1 cellular context compared by ENCODE assay signal in the genomic region with DNA sequence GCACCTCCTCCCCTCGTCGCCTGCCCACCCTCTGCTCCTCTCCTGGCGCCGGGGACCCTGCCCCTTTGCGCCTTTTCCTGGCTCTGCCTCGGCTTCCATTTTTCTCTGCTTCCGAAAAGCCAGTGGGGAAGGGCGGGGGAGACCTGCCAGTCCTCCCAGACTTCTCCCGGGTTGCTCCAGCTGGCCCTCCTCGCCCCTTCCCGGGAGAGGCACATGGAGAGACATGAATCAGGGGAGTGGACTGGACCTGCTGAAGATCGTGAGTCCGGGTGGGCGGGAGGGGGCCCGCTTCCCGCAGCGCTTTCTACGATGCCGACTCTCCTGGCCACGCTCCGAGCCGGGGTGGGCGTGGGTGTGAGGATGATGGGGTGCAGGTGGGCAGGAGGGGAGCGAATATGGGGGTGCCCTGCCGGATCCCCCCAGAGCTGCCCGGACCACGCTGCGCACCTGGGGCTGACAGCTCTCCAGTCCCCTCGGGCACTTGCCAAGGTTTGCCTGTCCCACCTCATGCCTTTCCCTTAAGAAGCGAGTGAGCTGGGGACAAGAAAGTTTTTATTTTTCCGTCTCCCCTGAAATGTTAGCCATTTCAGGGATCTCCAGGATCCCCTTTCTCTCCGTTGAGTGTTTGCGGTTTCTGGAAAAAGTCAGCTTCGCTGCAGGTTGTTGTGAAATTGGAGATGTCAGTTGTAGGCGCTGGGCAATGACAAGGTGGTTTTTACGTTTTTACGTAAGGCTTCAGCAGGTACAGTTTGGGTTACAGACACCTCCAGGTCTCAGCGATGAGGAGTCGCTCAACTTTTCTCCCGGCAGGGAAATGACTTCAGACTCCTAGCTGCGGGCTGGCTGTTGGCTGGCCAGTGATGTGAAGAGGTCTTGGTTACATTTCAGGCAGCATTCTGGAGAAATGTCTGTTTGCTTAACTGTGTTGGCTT.
A peak's percentile ranks its signal among the peaks of the same experiment; 100 is the strongest.
TF ChIP-seq lines count a peak whose summit lies in the region.

No MANE protein-coding gene starts in this region.

TF ChIP-seq in HEK293, 187 proteins besides CTCF, POLR2A, EP300 and RAD21 (continued from another document and continues in another):
- TF ChIP-seq, protein P1, sequence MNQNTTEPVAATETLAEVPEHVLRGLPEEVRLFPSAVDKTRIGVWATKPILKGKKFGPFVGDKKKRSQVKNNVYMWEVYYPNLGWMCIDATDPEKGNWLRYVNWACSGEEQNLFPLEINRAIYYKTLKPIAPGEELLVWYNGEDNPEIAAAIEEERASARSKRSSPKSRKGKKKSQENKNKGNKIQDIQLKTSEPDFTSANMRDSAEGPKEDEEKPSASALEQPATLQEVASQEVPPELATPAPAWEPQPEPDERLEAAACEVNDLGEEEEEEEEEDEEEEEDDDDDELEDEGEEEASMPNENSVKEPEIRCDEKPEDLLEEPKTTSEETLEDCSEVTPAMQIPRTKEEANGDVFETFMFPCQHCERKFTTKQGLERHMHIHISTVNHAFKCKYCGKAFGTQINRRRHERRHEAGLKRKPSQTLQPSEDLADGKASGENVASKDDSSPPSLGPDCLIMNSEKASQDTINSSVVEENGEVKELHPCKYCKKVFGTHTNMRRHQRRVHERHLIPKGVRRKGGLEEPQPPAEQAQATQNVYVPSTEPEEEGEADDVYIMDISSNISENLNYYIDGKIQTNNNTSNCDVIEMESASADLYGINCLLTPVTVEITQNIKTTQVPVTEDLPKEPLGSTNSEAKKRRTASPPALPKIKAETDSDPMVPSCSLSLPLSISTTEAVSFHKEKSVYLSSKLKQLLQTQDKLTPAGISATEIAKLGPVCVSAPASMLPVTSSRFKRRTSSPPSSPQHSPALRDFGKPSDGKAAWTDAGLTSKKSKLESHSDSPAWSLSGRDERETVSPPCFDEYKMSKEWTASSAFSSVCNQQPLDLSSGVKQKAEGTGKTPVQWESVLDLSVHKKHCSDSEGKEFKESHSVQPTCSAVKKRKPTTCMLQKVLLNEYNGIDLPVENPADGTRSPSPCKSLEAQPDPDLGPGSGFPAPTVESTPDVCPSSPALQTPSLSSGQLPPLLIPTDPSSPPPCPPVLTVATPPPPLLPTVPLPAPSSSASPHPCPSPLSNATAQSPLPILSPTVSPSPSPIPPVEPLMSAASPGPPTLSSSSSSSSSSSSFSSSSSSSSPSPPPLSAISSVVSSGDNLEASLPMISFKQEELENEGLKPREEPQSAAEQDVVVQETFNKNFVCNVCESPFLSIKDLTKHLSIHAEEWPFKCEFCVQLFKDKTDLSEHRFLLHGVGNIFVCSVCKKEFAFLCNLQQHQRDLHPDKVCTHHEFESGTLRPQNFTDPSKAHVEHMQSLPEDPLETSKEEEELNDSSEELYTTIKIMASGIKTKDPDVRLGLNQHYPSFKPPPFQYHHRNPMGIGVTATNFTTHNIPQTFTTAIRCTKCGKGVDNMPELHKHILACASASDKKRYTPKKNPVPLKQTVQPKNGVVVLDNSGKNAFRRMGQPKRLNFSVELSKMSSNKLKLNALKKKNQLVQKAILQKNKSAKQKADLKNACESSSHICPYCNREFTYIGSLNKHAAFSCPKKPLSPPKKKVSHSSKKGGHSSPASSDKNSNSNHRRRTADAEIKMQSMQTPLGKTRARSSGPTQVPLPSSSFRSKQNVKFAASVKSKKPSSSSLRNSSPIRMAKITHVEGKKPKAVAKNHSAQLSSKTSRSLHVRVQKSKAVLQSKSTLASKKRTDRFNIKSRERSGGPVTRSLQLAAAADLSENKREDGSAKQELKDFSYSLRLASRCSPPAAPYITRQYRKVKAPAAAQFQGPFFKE (tag by site-specific recombination; IDR thresholded peaks at IDR 0.05; ENCODE audit: borderline replicate concordance), result no peak
- TF ChIP-seq ZNF660 (tag by site-specific recombination; IDR thresholded peaks at IDR 0.05) (0 out of 2 replicates have a peak, but pooled peaks have one; percentile 12), ZNF114 (tag by site-specific recombination; IDR thresholded peaks at IDR 0.05) (no peak), ZNF558 (tag by site-specific recombination; IDR thresholded peaks at IDR 0.05) (no peak), ZIC2 (tag by site-specific recombination; IDR thresholded peaks at IDR 0.05) (no peak), ZNF426 (tag by site-specific recombination; IDR thresholded peaks at IDR 0.05) (no peak), ZNF138 (tag by site-specific recombination; IDR thresholded peaks at IDR 0.05; ENCODE audit: borderline replicate concordance) (no peak), BCL11A (tag by site-specific recombination; IDR thresholded peaks at IDR 0.05; ENCODE audit: low read depth) (no peak), ZNF529 (tag by site-specific recombination; IDR thresholded peaks at IDR 0.05; ENCODE audit: insufficient replicate concordance) (no peak), ZNF423 (tag by site-specific recombination; IDR thresholded peaks at IDR 0.05) (no peak), GFI1B (tag by site-specific recombination; IDR thresholded peaks at IDR 0.05) (no peak), ZNF416 (tag by site-specific recombination; IDR thresholded peaks at IDR 0.05) (no peak), ZNF548 (tag by site-specific recombination; IDR thresholded peaks at IDR 0.05) (no peak), OVOL3 (tag by site-specific recombination; IDR thresholded peaks at IDR 0.05) (no peak), ZNF658 (tag by site-specific recombination; IDR thresholded peaks at IDR 0.05) (no peak), ZNF214 (tag by site-specific recombination; IDR thresholded peaks at IDR 0.05; ENCODE audit: borderline replicate concordance) (no peak), ZNF404 (tag by site-specific recombination; IDR thresholded peaks at IDR 0.05) (no peak), ZNF785 (tag by site-specific recombination; IDR thresholded peaks at IDR 0.05) (no peak), GLIS1 (tag by site-specific recombination; IDR thresholded peaks at IDR 0.05) (0 out of 2 replicates have a peak, but pooled peaks have one; percentile 23), ZNF571 (tag by site-specific recombination; IDR thresholded peaks at IDR 0.05) (no peak), ZFP69B (tag by site-specific recombination; IDR thresholded peaks at IDR 0.05) (no peak), ZNF677 (tag by site-specific recombination; IDR thresholded peaks at IDR 0.05) (no peak), ZEB2 (tag by site-specific recombination; IDR thresholded peaks at IDR 0.05) (peak; percentile 18; the same call in 1 of the 2 replicates), ZXDB (tag by site-specific recombination; IDR thresholded peaks at IDR 0.05) (peak; percentile 10; the same call in 1 of the 2 replicates), ZNF600 (tag by site-specific recombination; IDR thresholded peaks at IDR 0.05) (no peak; the same call in none of the 2 replicates), ZNF623 (tag by site-specific recombination; IDR thresholded peaks at IDR 0.05) (no peak), ZNF335 (tag by site-specific recombination; conservative IDR thresholded peaks at IDR 0.05) (peak; percentile 70), ZNF48 (tag by site-specific recombination; IDR thresholded peaks at IDR 0.05) (no peak), ZNF23 (tag by site-specific recombination; IDR thresholded peaks at IDR 0.05; ENCODE audit: borderline replicate concordance) (no peak), GLI2 (tag by site-specific recombination; IDR thresholded peaks at IDR 0.05; ENCODE audit: borderline replicate concordance, low read depth) (no peak), ZNF521 (tag by site-specific recombination; IDR thresholded peaks at IDR 0.05) (no peak), ZNF473 (tag by site-specific recombination; IDR thresholded peaks at IDR 0.05) (no peak), ZBTB1 (tag by site-specific recombination; IDR thresholded peaks at IDR 0.05) (no peak)
- TF ChIP-seq, protein P2, sequence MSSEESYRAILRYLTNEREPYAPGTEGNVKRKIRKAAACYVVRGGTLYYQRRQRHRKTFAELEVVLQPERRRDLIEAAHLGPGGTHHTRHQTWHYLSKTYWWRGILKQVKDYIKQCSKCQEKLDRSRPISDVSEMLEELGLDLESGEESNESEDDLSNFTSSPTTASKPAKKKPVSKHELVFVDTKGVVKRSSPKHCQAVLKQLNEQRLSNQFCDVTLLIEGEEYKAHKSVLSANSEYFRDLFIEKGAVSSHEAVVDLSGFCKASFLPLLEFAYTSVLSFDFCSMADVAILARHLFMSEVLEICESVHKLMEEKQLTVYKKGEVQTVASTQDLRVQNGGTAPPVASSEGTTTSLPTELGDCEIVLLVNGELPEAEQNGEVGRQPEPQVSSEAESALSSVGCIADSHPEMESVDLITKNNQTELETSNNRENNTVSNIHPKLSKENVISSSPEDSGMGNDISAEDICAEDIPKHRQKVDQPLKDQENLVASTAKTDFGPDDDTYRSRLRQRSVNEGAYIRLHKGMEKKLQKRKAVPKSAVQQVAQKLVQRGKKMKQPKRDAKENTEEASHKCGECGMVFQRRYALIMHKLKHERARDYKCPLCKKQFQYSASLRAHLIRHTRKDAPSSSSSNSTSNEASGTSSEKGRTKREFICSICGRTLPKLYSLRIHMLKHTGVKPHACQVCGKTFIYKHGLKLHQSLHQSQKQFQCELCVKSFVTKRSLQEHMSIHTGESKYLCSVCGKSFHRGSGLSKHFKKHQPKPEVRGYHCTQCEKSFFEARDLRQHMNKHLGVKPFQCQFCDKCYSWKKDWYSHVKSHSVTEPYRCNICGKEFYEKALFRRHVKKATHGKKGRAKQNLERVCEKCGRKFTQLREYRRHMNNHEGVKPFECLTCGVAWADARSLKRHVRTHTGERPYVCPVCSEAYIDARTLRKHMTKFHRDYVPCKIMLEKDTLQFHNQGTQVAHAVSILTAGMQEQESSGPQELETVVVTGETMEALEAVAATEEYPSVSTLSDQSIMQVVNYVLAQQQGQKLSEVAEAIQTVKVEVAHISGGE (tag by site-specific recombination; conservative IDR thresholded peaks at IDR 0.05; ENCODE audit: low read depth), result no peak
- TF ChIP-seq, protein P3, sequence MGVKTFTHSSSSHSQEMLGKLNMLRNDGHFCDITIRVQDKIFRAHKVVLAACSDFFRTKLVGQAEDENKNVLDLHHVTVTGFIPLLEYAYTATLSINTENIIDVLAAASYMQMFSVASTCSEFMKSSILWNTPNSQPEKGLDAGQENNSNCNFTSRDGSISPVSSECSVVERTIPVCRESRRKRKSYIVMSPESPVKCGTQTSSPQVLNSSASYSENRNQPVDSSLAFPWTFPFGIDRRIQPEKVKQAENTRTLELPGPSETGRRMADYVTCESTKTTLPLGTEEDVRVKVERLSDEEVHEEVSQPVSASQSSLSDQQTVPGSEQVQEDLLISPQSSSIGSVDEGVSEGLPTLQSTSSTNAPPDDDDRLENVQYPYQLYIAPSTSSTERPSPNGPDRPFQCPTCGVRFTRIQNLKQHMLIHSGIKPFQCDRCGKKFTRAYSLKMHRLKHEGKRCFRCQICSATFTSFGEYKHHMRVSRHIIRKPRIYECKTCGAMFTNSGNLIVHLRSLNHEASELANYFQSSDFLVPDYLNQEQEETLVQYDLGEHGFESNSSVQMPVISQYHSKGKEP (tag by site-specific recombination; IDR thresholded peaks at IDR 0.05), result no peak
- TF ChIP-seq, protein P4, sequence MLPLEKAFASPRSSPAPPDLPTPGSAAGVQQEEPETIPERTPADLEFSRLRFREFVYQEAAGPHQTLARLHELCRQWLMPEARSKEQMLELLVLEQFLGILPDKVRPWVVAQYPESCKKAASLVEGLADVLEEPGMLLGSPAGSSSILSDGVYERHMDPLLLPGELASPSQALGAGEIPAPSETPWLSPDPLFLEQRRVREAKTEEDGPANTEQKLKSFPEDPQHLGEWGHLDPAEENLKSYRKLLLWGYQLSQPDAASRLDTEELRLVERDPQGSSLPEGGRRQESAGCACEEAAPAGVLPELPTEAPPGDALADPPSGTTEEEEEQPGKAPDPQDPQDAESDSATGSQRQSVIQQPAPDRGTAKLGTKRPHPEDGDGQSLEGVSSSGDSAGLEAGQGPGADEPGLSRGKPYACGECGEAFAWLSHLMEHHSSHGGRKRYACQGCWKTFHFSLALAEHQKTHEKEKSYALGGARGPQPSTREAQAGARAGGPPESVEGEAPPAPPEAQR (tag by site-specific recombination; IDR thresholded peaks at IDR 0.05), result no peak
- TF ChIP-seq, protein P5, sequence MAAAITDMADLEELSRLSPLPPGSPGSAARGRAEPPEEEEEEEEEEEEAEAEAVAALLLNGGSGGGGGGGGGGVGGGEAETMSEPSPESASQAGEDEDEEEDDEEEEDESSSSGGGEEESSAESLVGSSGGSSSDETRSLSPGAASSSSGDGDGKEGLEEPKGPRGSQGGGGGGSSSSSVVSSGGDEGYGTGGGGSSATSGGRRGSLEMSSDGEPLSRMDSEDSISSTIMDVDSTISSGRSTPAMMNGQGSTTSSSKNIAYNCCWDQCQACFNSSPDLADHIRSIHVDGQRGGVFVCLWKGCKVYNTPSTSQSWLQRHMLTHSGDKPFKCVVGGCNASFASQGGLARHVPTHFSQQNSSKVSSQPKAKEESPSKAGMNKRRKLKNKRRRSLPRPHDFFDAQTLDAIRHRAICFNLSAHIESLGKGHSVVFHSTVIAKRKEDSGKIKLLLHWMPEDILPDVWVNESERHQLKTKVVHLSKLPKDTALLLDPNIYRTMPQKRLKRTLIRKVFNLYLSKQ (tag by site-specific recombination; IDR thresholded peaks at IDR 0.05; ENCODE audit: borderline replicate concordance), result no peak
- TF ChIP-seq, protein P6, sequence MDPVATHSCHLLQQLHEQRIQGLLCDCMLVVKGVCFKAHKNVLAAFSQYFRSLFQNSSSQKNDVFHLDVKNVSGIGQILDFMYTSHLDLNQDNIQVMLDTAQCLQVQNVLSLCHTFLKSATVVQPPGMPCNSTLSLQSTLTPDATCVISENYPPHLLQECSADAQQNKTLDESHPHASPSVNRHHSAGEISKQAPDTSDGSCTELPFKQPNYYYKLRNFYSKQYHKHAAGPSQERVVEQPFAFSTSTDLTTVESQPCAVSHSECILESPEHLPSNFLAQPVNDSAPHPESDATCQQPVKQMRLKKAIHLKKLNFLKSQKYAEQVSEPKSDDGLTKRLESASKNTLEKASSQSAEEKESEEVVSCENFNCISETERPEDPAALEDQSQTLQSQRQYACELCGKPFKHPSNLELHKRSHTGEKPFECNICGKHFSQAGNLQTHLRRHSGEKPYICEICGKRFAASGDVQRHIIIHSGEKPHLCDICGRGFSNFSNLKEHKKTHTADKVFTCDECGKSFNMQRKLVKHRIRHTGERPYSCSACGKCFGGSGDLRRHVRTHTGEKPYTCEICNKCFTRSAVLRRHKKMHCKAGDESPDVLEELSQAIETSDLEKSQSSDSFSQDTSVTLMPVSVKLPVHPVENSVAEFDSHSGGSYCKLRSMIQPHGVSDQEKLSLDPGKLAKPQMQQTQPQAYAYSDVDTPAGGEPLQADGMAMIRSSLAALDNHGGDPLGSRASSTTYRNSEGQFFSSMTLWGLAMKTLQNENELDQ (tag by site-specific recombination; IDR thresholded peaks at IDR 0.05; ENCODE audit: low read depth), result no peak
- TF ChIP-seq, protein P7, sequence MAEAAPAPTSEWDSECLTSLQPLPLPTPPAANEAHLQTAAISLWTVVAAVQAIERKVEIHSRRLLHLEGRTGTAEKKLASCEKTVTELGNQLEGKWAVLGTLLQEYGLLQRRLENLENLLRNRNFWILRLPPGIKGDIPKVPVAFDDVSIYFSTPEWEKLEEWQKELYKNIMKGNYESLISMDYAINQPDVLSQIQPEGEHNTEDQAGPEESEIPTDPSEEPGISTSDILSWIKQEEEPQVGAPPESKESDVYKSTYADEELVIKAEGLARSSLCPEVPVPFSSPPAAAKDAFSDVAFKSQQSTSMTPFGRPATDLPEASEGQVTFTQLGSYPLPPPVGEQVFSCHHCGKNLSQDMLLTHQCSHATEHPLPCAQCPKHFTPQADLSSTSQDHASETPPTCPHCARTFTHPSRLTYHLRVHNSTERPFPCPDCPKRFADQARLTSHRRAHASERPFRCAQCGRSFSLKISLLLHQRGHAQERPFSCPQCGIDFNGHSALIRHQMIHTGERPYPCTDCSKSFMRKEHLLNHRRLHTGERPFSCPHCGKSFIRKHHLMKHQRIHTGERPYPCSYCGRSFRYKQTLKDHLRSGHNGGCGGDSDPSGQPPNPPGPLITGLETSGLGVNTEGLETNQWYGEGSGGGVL (tag by site-specific recombination; IDR thresholded peaks at IDR 0.05), result no peak
